ENCODE assay signal across 22 cellular contexts in genomic region chr20:59438201-59438600, GRCh38.
DNase-seq lines count a peak whose midpoint lies in the region; ATAC-seq and TF ChIP-seq lines count a peak whose summit lies in the region.
"Had no signal": no experiment of that assay in that cellular context is flagged by ENCODE, and none has a peak within 500 bp of the region (broad histone marks: within the 10 kb centered on the region; RNA-seq: fewer than 3 reads in every experiment).

No MANE protein-coding gene starts in this region.

- intact Hi-C loops in left cardiac atrium (cut with DNase I), result no loop called here

- no peaks in the 10 kb centered on the region for H3K4me1 ChIP-seq in GM23338 (ENCODE audit: insufficient read depth)
- peaks cover 7 to 8% of the 10 kb centered on the region in 2 experiments for H3K4me1 ChIP-seq in trophoblast cell (ENCODE audit: control insufficient read depth in 1 of 2, insufficient read depth in 2 of 2, low read length in 2 of 2)

- no peaks in the 10 kb centered on the region for H3K9me3 ChIP-seq in trophoblast cell (ENCODE audit: insufficient read depth, low read depth, low read length)
- no peaks in the 10 kb centered on the region for H3K9me3 ChIP-seq in MG63

- no peak overlapping the region for H2AFZ ChIP-seq in GM23338
- H2AFZ ChIP-seq in trophoblast cell (ENCODE audit: insufficient read depth, low read length, poor library complexity), result no peak overlapping the region

- no peak overlapping the region for H3K23ac ChIP-seq in trophoblast cell (ENCODE audit: low read length)

- no peak overlapping the region for H3K4me3 ChIP-seq in GM23338
- no peak overlapping the region for H3K4me3 ChIP-seq in trophoblast cell (ENCODE audit: low read depth, low read length)
- no peak overlapping the region for H3K4me3 ChIP-seq in MG63

- H3K27me3 Mint-ChIP-seq in GM23338 (ENCODE audit: insufficient read depth, low read depth, poor library complexity), result peaks cover 15% of the 10 kb centered on the region

- H2BK5ac ChIP-seq in trophoblast cell (ENCODE audit: low read depth, low read length, poor library complexity), result no peak overlapping the region

- no peaks in the 10 kb centered on the region for H3K9me2 ChIP-seq in GM23338 (ENCODE audit: insufficient read depth)

- no peaks in the 10 kb centered on the region for H3F3A ChIP-seq in GM23338 (replicated peaks; ENCODE audit: low read depth)

- no peak overlapping the region for H3K14ac ChIP-seq in trophoblast cell (ENCODE audit: low read length)

- WGBS in trophoblast cell (ENCODE audit: extremely low coverage, insufficient coverage, insufficient read length), result no CpG with 5 or more reads among the region's 4 CpGs

- H3K4me2 ChIP-seq in GM23338 (no peak overlapping the region), trophoblast cell (ENCODE audit: low read length) (no peak overlapping the region)

- H3K79me2 ChIP-seq in GM23338 (replicated peaks; ENCODE audit: insufficient read depth) (no peaks in the 10 kb centered on the region), trophoblast cell (ENCODE audit: control insufficient read depth, insufficient read depth, low read length, poor library complexity) (no peaks in the 10 kb centered on the region)

- no peak overlapping the region for H4K91ac ChIP-seq in trophoblast cell (ENCODE audit: low read depth, low read length)

- no peak overlapping the region for H3K27ac ChIP-seq in GM23338 (ENCODE audit: low read depth)
- no peak overlapping the region for H3K27ac ChIP-seq in trophoblast cell (ENCODE audit: low read depth, low read length)

- no peak overlapping the region for H3K27ac Mint-ChIP-seq in GM23338
- H3K27ac Mint-ChIP-seq: B cell; CD8-positive, alpha-beta memory T cell; T-helper 1 cell treated with Interleukin-12 subunit alpha and Interleukin-12 subunit beta and Interleukin-4 antibody, amounts not matched to agents 30 μg/mL and 1 μg/mL, for 36 hours had no signal

- H3K4me1 Mint-ChIP-seq in GM23338, result peaks cover 9% of the 10 kb centered on the region; the same call in 2 of the 3 replicates
- H3K4me1 Mint-ChIP-seq: B cell; CD14-positive monocyte; CD8-positive, alpha-beta memory T cell had no signal

- no peak overlapping the region for H4K8ac ChIP-seq in trophoblast cell (ENCODE audit: low read depth, low read length)

- no peak overlapping the region for H3K18ac ChIP-seq in trophoblast cell (ENCODE audit: low read length)

- no peaks in the 10 kb centered on the region for H3K36me3 Mint-ChIP-seq in GM23338 (ENCODE audit: low read depth)
- H3K36me3 Mint-ChIP-seq: CD14-positive monocyte; CD8-positive, alpha-beta memory T cell had no signal

- no peak overlapping the region for H2BK120ac ChIP-seq in trophoblast cell (ENCODE audit: insufficient read depth, low read length, poor library complexity)

- no peak overlapping the region for H2BK12ac ChIP-seq in trophoblast cell (ENCODE audit: low read length)

- no peaks in the 10 kb centered on the region for H3K36me3 ChIP-seq in GM23338 (ENCODE audit: insufficient read depth)
- no peaks in the 10 kb centered on the region for H3K36me3 ChIP-seq in trophoblast cell (ENCODE audit: control insufficient read depth in 1 of 2, insufficient read depth in 2 of 2, low read length in 2 of 2)
- H3K36me3 ChIP-seq in MG63, result no peaks in the 10 kb centered on the region

- no peaks in the 10 kb centered on the region for H3K27me3 ChIP-seq in GM23338 (ENCODE audit: insufficient read depth)
- peaks cover 3% of the 10 kb centered on the region for H3K27me3 ChIP-seq in trophoblast cell (ENCODE audit: insufficient read depth, low read length)
- H3K27me3 ChIP-seq in MG63, result no peaks in the 10 kb centered on the region; the same call in 1 of the 2 replicates

- no peak for TF ChIP-seq CTCF in GM23338 (conservative IDR thresholded peaks at IDR 0.05; ENCODE audit: low read depth in 2 of 2)

- DNase-seq in D341Med (ENCODE audit: low spot score) (peak; percentile 44), GM23338 (ENCODE audit: low spot score) (no peak), iPS-NIHi11 (ENCODE audit: low spot score) (peak; percentile 41), trophoblast cell (peak; percentile 77 to 81), MG63 (no peak), left cardiac atrium (no peak), NCI-H2029 treated with DMSO at 0.1 percent for 48 hours (lab: John Stamatoyannopoulos, UW) (no peak)
- DNase-seq: CD8-positive, alpha-beta memory T cell; H7; Karpas-422; NCI-H1092 treated with DMSO at 0.1 percent for 48 hours; NCI-H1436; NCI-H187; NCI-H2107; NCI-H345; NCI-H510A treated with DMSO at 0.1 percent for 48 hours; RPMI8226; SHP77; SW 1271 had no signal

- no peaks in the 10 kb centered on the region for H3K79me1 ChIP-seq in trophoblast cell (ENCODE audit: low read length)

- H4K12ac ChIP-seq in trophoblast cell (ENCODE audit: low read depth, low read length), result no peak overlapping the region

- H3K4me3 Mint-ChIP-seq in GM23338, result no peak overlapping the region
- H3K4me3 Mint-ChIP-seq: B cell; CD14-positive monocyte; CD8-positive, alpha-beta memory T cell; T-helper 1 cell treated with Interleukin-12 subunit alpha and Interleukin-12 subunit beta and Interleukin-4 antibody, amounts not matched to agents 30 μg/mL and 1 μg/mL, for 36 hours had no signal

- H2AK5ac ChIP-seq in trophoblast cell (ENCODE audit: low read length), result no peak overlapping the region

- no peak overlapping the region for H3K4ac ChIP-seq in trophoblast cell (ENCODE audit: low read depth, low read length)

- H4K20me1 ChIP-seq in GM23338 (replicated peaks; ENCODE audit: insufficient read depth), result no peaks in the 10 kb centered on the region

- H3K9me3 Mint-ChIP-seq in GM23338, result no peaks in the 10 kb centered on the region
- H3K9me3 Mint-ChIP-seq: CD14-positive monocyte; CD8-positive, alpha-beta memory T cell; T-helper 1 cell treated with Interleukin-12 subunit alpha and Interleukin-12 subunit beta and Interleukin-4 antibody, amounts not matched to agents 30 μg/mL and 1 μg/mL, for 36 hours had no signal

- H3K9ac ChIP-seq in trophoblast cell (ENCODE audit: low read length), result no peak overlapping the region

- ATAC-seq in GM23338, result peak; percentile 48; the same call in 2 of the 3 replicates
- no peak for ATAC-seq in left cardiac atrium

TF ChIP-seq in GM23338, 12 proteins besides CTCF, POLR2A, EP300 and RAD21:
- TF ChIP-seq ETS1 (IDR thresholded peaks at IDR 0.05), result no peak
- no peak for TF ChIP-seq ZNF114 (CRISPR knock-in tag; IDR thresholded peaks at IDR 0.05)
- TF ChIP-seq STAT1 (IDR thresholded peaks at IDR 0.05; ENCODE audit: unreplicated experiment), result no peak
- TF ChIP-seq JUNB (IDR thresholded peaks at IDR 0.05; ENCODE audit: unreplicated experiment), result no peak
- no peak for TF ChIP-seq REST (IDR thresholded peaks at IDR 0.05; ENCODE audit: unreplicated experiment)
- TF ChIP-seq ZNF331 (CRISPR knock-in tag; IDR thresholded peaks at IDR 0.05; ENCODE audit: low read depth), result no peak

Comparison
In these comparisons a context has a peak if more than half of its experiments do, and no peak if none do; other contexts are left out.
1. DNase-seq: peak in D341Med (single experiment), iPS-NIHi11 (single experiment) and trophoblast cell (2 of 2); none in GM23338 (single experiment), MG63 (single experiment), left cardiac atrium (single experiment) and NCI-H2029 treated with DMSO at 0.1 percent for 48 hours (single experiment).